ENCODE assay signal across 18 cellular contexts in genomic region chr3:17047904-17048303, GRCh38.
DNase-seq lines count a peak whose midpoint lies in the region; ATAC-seq, FAIRE-seq and TF ChIP-seq lines count a peak whose summit lies in the region.
"Had no signal": no experiment of that assay in that cellular context is flagged by ENCODE, and none has a peak within 500 bp of the region (broad histone marks: within the 10 kb centered on the region; RNA-seq: fewer than 3 reads in every experiment).

No MANE protein-coding gene starts in this region.

- no peaks in the 10 kb centered on the region for H4K20me1 ChIP-seq in GM12878 (ENCODE audit: control insufficient read depth, insufficient read depth)

- 72% methylated on average over 3 of the region's 3 CpGs for WGBS in GM12878 (ENCODE audit: insufficient coverage, insufficient replicate concordance, low lambda C conversion rate, missing lambda C conversion rate)
- 53% methylated on average over 3 of the region's 3 CpGs for WGBS in thymus

- H3K4me2 ChIP-seq in GM12878 (ENCODE audit: control insufficient read depth, insufficient read depth): no peak overlapping the region

- no peak for TF ChIP-seq RAD21 in GM12878 (IDR thresholded peaks at IDR 0.05; ENCODE audit: insufficient read depth, low read depth, low read length)

- H3K27ac ChIP-seq in GM12878 (ENCODE audit: control insufficient read depth, insufficient read depth) (peak overlapping the region; percentile 40), thymus (ENCODE audit: low read depth) (peak overlapping the region; percentile 8)
- H3K27ac ChIP-seq: RWPE1 had no signal

- CTCF ChIA-PET in GM12878 (lab: Yijun Ruan, JAX): interaction anchor here (0.6 to 1.5 kb wide), 3 partner anchors 17 to 147 kb away, joined by 3 to 5 read pairs (median 4); no protein-coding TSS in a partner anchor

- H3K9ac ChIP-seq in GM12878 (ENCODE audit: control insufficient read depth, insufficient read depth, low read length): no peak overlapping the region

- BruUV-seq in GM12878 (replicated peaks; lab: Mats Ljungman, UMichigan): no TSS peak

- H3K79me2 ChIP-seq in GM12878 (ENCODE audit: control insufficient read depth, insufficient read depth, low read length): peaks cover 2% of the 10 kb centered on the region

- DNase-seq in GM12865 (ENCODE audit: low read depth) (peak; percentile 43), NCI-H2171 treated with DMSO at 0.1 percent for 48 hours (lab: John Stamatoyannopoulos, UW) (peak; percentile 63), GM12878 (ENCODE audit: low read depth, low spot score) (no peak), RCC 7860 (ENCODE audit: low spot score) (no peak), amygdala (lab: John Stamatoyannopoulos, UW) (no peak), NCI-H1048 (lab: John Stamatoyannopoulos, UW) (no peak)
- no peak for DNase-seq in activated naive CD8-positive, alpha-beta T cell treated with anti-CD3 and anti-CD28 coated beads, Interleukin-2, amount 50 U/mL, for 24 hours
- DNase-seq: CD8-positive, alpha-beta memory T cell; NCI-H1105 treated with DMSO at 0.1 percent for 48 hours; NCI-H1694 treated with DMSO at 0.1 percent for 48 hours; NCI-H2227 treated with DMSO at 0.1 percent for 48 hours; NCI-H510A treated with DMSO at 0.1 percent for 48 hours; PC-3; SIG-M5 had no signal

- no peak overlapping the region for H2AFZ ChIP-seq in GM12878 (ENCODE audit: control insufficient read depth, low read depth, low read length)

- RAD21 ChIA-PET in GM12878 (lab: Charles Lee; ENCODE audit: unreplicated experiment): interaction anchor here (0.6 to 2.0 kb wide), 10 partner anchors 22 to 893 kb away, joined by 3 to 14 read pairs (median 6); no protein-coding TSS in a partner anchor

- H3K9me3 ChIP-seq in GM12878 (replicated peaks; ENCODE audit: control insufficient read depth, insufficient read depth, low read length): peaks cover 10% of the 10 kb centered on the region; the same call in 2 of the 3 replicates
- no peaks in the 10 kb centered on the region for H3K9me3 ChIP-seq in thymus (ENCODE audit: control insufficient read depth)
- H3K9me3 ChIP-seq: HAP-1 had no signal

- peaks cover 15% of the 10 kb centered on the region for H3K9me3 Mint-ChIP-seq in activated naive CD8-positive, alpha-beta T cell treated with anti-CD3 and anti-CD28 coated beads, Interleukin-2, amount 50 U/mL, for 24 hours

- FAIRE-seq in GM12878 (lab: Jason Lieb, UNC) (no peak), RCC 7860 (lab: Jason Lieb, UNC) (no peak)

- H3K4me1 Mint-ChIP-seq in activated naive CD8-positive, alpha-beta T cell treated with anti-CD3 and anti-CD28 coated beads, Interleukin-2, amount 50 U/mL, for 24 hours: peaks cover 32% of the 10 kb centered on the region

- H3K36me3 ChIP-seq in GM12878 (ENCODE audit: control insufficient read depth in 2 of 2, insufficient read depth in 2 of 2, low read length in 1 of 2) (peaks cover 0 to 11% of the 10 kb centered on the region in 2 experiments), thymus (ENCODE audit: control insufficient read depth, insufficient read depth) (peaks cover 3% of the 10 kb centered on the region)

- H3K36me3 Mint-ChIP-seq in activated naive CD8-positive, alpha-beta T cell treated with anti-CD3 and anti-CD28 coated beads, Interleukin-2, amount 50 U/mL, for 24 hours (ENCODE audit: low read depth): peaks cover 71% of the 10 kb centered on the region

- POLR2A ChIA-PET in GM12878 (lab: Charles Lee): interaction anchor here (0.6 to 2.0 kb wide), 2 partner anchors 19 to 124 kb away, joined by 4 to 9 read pairs; no protein-coding TSS in a partner anchor

- TF ChIP-seq CTCF in GM12865 (IDR thresholded peaks at IDR 0.05; ENCODE audit: insufficient read depth, low read depth, low read length, missing control alignments) (no peak), GM12878 (IDR thresholded peaks at IDR 0.05 in 2 of 3, conservative IDR thresholded peaks at IDR 0.05 in 1 of 3; ENCODE audit: control insufficient read depth in 2 of 3, extremely low read depth in 1 of 3, insufficient read depth in 1 of 3, low read depth in 3 of 3, low read length in 3 of 3) (no peak)

- no peaks in the 10 kb centered on the region for H3K27me3 Mint-ChIP-seq in activated naive CD8-positive, alpha-beta T cell treated with anti-CD3 and anti-CD28 coated beads, Interleukin-2, amount 50 U/mL, for 24 hours
- H3K27me3 Mint-ChIP-seq: B cell; CD8-positive, alpha-beta memory T cell had no signal

- H3K4me1 ChIP-seq in GM12878 (ENCODE audit: control insufficient read depth, insufficient read depth, low read length) (peaks cover 39% of the 10 kb centered on the region), thymus (ENCODE audit: control insufficient read depth, insufficient read depth, low read length) (peaks cover 5% of the 10 kb centered on the region)

- SMC1A ChIA-PET in GM12878 (lab: Charles Lee; ENCODE audit: uncharacterized antibody, unreplicated experiment): interaction anchor here (0.9 to 2.2 kb wide), 11 partner anchors 9 to 445 kb away, joined by 3 to 15 read pairs (median 4); no protein-coding TSS in a partner anchor

- H3K4me3 ChIP-seq in GM12865 (ENCODE audit: low read depth, low read length) (no peak overlapping the region), GM12878 (no peak overlapping the region), thymus (ENCODE audit: low read length) (no peak overlapping the region)
- H3K4me3 ChIP-seq: HAP-1 had no signal

- no peak for TF ChIP-seq EP300 in GM12878 (IDR thresholded peaks at IDR 0.05; ENCODE audit: borderline replicate concordance in 1 of 2, control insufficient read depth in 1 of 2, low read depth in 2 of 2, low read length in 2 of 2)

- no peak for ATAC-seq in GM12878
- ATAC-seq in activated naive CD8-positive, alpha-beta T cell treated with anti-CD3 and anti-CD28 coated beads, Interleukin-2, amount 50 U/mL, for 24 hours: no peak
- ATAC-seq: PC-3 had no signal

- no peak overlapping the region for H3K4me3 Mint-ChIP-seq in activated naive CD8-positive, alpha-beta T cell treated with anti-CD3 and anti-CD28 coated beads, Interleukin-2, amount 50 U/mL, for 24 hours
- H3K4me3 Mint-ChIP-seq: B cell; CD8-positive, alpha-beta memory T cell had no signal

- no peak for TF ChIP-seq POLR2A in GM12878 (IDR thresholded peaks at IDR 0.05; ENCODE audit: low read depth, low read length)

- in situ Hi-C loops in GM12878 (cut with MboI): loop anchor here (25.0 kb wide), 1 partner anchor 761 kb away; no protein-coding TSS in a partner anchor

- intact Hi-C loops in GM12878 (cut with micrococcal nuclease; ENCODE audit: unreplicated experiment): loop anchor here (5.0 kb wide), 3 partner anchors 141 to 161 kb away; no protein-coding TSS in a partner anchor

- H3K27ac Mint-ChIP-seq in activated naive CD8-positive, alpha-beta T cell treated with anti-CD3 and anti-CD28 coated beads, Interleukin-2, amount 50 U/mL, for 24 hours: no peak overlapping the region
- H3K27ac Mint-ChIP-seq: B cell had no signal

- H3K27me3 ChIP-seq in GM12878 (replicated peaks in 1 of 2; ENCODE audit: control insufficient read depth in 2 of 2, insufficient read depth in 2 of 2, low read length in 1 of 2) (no peaks in the 10 kb centered on the region), thymus (ENCODE audit: control insufficient read depth, insufficient read depth) (no peaks in the 10 kb centered on the region)

TF ChIP-seq in GM12878, 131 proteins besides CTCF, POLR2A, EP300 and RAD21 (continues in another document):
- no peak for TF ChIP-seq ZNF592 (IDR thresholded peaks at IDR 0.05)
- TF ChIP-seq PBX3 (IDR thresholded peaks at IDR 0.05; ENCODE audit: insufficient replicate concordance, low read depth, low read length): no peak
- no peak for TF ChIP-seq SRF (IDR thresholded peaks at IDR 0.05; ENCODE audit: low read depth in 2 of 2, low read length in 2 of 2)
- TF ChIP-seq MEF2A (IDR thresholded peaks at IDR 0.05; ENCODE audit: insufficient read depth, low read depth, low read length): 0 out of 2 replicates have a peak, but pooled peaks have one; percentile 19
- no peak for TF ChIP-seq CBX5 (IDR thresholded peaks at IDR 0.05; ENCODE audit: low read depth)
- no peak for TF ChIP-seq RCOR1 (conservative IDR thresholded peaks at IDR 0.05; ENCODE audit: low read depth, low read length)
- peak; percentile 77 for TF ChIP-seq NR2F1 (conservative IDR thresholded peaks at IDR 0.05)
- no peak for TF ChIP-seq EED (IDR thresholded peaks at IDR 0.05; ENCODE audit: low read depth)

Comparison
In these comparisons a context has a peak if more than half of its experiments do, and no peak if none do; other contexts are left out.
1. DNase-seq: peak in GM12865 (single experiment) and NCI-H2171 treated with DMSO at 0.1 percent for 48 hours (single experiment); none in GM12878 (single experiment), RCC 7860 (single experiment), activated naive CD8-positive, alpha-beta T cell treated with anti-CD3 and anti-CD28 coated beads, Interleukin-2, amount 50 U/mL, for 24 hours (single experiment), amygdala (0 of 56) and NCI-H1048 (single experiment).